ENCODE assay signal across 12 cellular contexts in genomic region chr22:43183496-43184263, GRCh38. TPM values are rescaled to one million over a fixed set of nuclear protein-coding genes. Genes with fewer than 3 reads are reported as not detected.
DNase-seq lines count a peak whose midpoint lies in the region; ATAC-seq, FAIRE-seq and TF ChIP-seq lines count a peak whose summit lies in the region.
"Had no signal": no experiment of that assay in that cellular context is flagged by ENCODE, and none has a peak within 500 bp of the region (broad histone marks: within the 10 kb centered on the region; RNA-seq: fewer than 3 reads in every experiment).

No MANE protein-coding gene starts in this region.

- H3K27ac ChIP-seq in kidney (ENCODE audit: low read depth in 2 of 2, low read length in 2 of 2) (no peak overlapping the region), lower lobe of right lung (no peak overlapping the region)
- H3K27ac ChIP-seq: psoas muscle had no signal

- in situ Hi-C loops in astrocyte of the cerebellum (cut with HindIII; ENCODE audit: low sequenced_read_pairs) = no loop called here

- intact Hi-C loops in Caco-2 (cut with micrococcal nuclease; ENCODE audit: unreplicated experiment) = no loop called here
- intact Hi-C loops in kidney (cut with DNase I) = no loop called here
- intact Hi-C loops in lower lobe of right lung (cut with DNase I) = no loop called here

- no peak for FAIRE-seq in kidney (lab: Jason Lieb, UNC)

- DNase-seq in Caco-2 (no peak), M059J (ENCODE audit: low read depth) (peak; percentile 70), astrocyte of the cerebellum (ENCODE audit: low read depth) (peak; percentile 47), kidney (peak; percentile 60), HT-29 (ENCODE audit: low spot score) (no peak), NCI-H345 (lab: John Stamatoyannopoulos, UW) (no peak), GM10248 (ENCODE audit: extremely low spot score) (no peak), lower lobe of right lung (no peak)
- DNase-seq: activated effector memory CD4-positive, alpha-beta T cell treated with anti-CD3 and anti-CD28 coated beads, Interleukin-2, amount 50 U/mL, for 16 hours; psoas muscle; T-helper 1 cell had no signal

- ATAC-seq in lower lobe of right lung = no peak
- ATAC-seq: left lobe of liver, psoas muscle had no signal

- CTCF ChIA-PET in Caco-2 (lab: Charles Lee) (no interaction called here), GM10248 (lab: Yijun Ruan, JAX) (no interaction called here)

- POLR2A ChIA-PET in Caco-2 (lab: Charles Lee) = no interaction called here
- POLR2A ChIA-PET in GM10248 (lab: Yijun Ruan, JAX) = interaction anchor here (1.1 kb wide), 1 partner anchor 35 kb away, joined by 3 read pairs; no protein-coding TSS in a partner anchor

- BruUV-seq in Caco-2 (replicated peaks; lab: Mats Ljungman, UMichigan) = no TSS peak

- no peaks in the 10 kb centered on the region for H3K27me3 Mint-ChIP-seq in Caco-2 (ENCODE audit: insufficient read depth, unreplicated experiment)

- H3K9me3 ChIP-seq in Caco-2 = no peaks in the 10 kb centered on the region
- no peaks in the 10 kb centered on the region for H3K9me3 ChIP-seq in kidney (ENCODE audit: control insufficient read depth in 1 of 2, low read length in 2 of 2)
- H3K9me3 ChIP-seq in lower lobe of right lung = no peaks in the 10 kb centered on the region
- H3K9me3 ChIP-seq: psoas muscle had no signal

- no peak overlapping the region for H3K9ac ChIP-seq in kidney (ENCODE audit: low read length in 2 of 2)

- H3K27ac Mint-ChIP-seq in Caco-2 (ENCODE audit: unreplicated experiment) = peak overlapping the region; percentile 82

- H3K4me1 ChIP-seq in Caco-2 (peaks cover 13% of the 10 kb centered on the region; the same call in 1 of the 2 replicates), kidney (ENCODE audit: control insufficient read depth in 1 of 2, insufficient read depth in 1 of 2, low read depth in 1 of 2, low read length in 2 of 2) (peaks cover 9 to 10% of the 10 kb centered on the region in 2 donors), lower lobe of right lung (peaks cover 26% of the 10 kb centered on the region)

- H3K27me3 ChIP-seq in Caco-2 (replicated peaks; ENCODE audit: control insufficient read depth, insufficient read depth, low read length) = no peaks in the 10 kb centered on the region
- no peaks in the 10 kb centered on the region for H3K27me3 ChIP-seq in lower lobe of right lung (ENCODE audit: low read depth)

- no peak overlapping the region for H3K4me3 ChIP-seq in Caco-2 (ENCODE audit: low read depth, low read length)
- no peak overlapping the region for H3K4me3 ChIP-seq in astrocyte of the cerebellum (ENCODE audit: low read depth, low read length)
- no peak overlapping the region for H3K4me3 ChIP-seq in kidney (ENCODE audit: low read length in 2 of 2)
- no peak overlapping the region for H3K4me3 ChIP-seq in lower lobe of right lung
- H3K4me3 ChIP-seq: psoas muscle had no signal

- TF ChIP-seq CTCF in Caco-2 (IDR thresholded peaks at IDR 0.05; ENCODE audit: insufficient read depth in 1 of 2, low read depth in 1 of 2, low read length in 1 of 2, severe bottlenecking in 1 of 2, unreplicated experiment in 1 of 2) (no peak), astrocyte of the cerebellum (IDR thresholded peaks at IDR 0.05; ENCODE audit: low read depth, low read length, missing control alignments) (no peak), kidney (IDR thresholded peaks at IDR 0.05; ENCODE audit: borderline replicate concordance, extremely low read depth, insufficient read depth) (no peak), GM10248 (IDR thresholded peaks at IDR 0.05; ENCODE audit: control extremely low read depth, extremely low read depth, low read depth, missing control alignments) (no peak), lower lobe of right lung (IDR thresholded peaks at IDR 0.05) (no peak)

- H3K36me3 ChIP-seq in Caco-2 (ENCODE audit: control insufficient read depth, insufficient read depth, low read length) (peaks cover 6% of the 10 kb centered on the region), kidney (ENCODE audit: control insufficient read depth in 1 of 2, insufficient read depth in 2 of 2, low read length in 2 of 2) (peaks cover 0 to 3% of the 10 kb centered on the region in 2 donors), lower lobe of right lung (peaks cover 17% of the 10 kb centered on the region)

- H3K36me3 Mint-ChIP-seq in Caco-2 (ENCODE audit: insufficient read depth, unreplicated experiment) = peaks cover 20% of the 10 kb centered on the region

- peaks cover 17% of the 10 kb centered on the region for H3K4me1 Mint-ChIP-seq in Caco-2 (ENCODE audit: low read depth, unreplicated experiment)

- no peaks in the 10 kb centered on the region for H3K9me3 Mint-ChIP-seq in Caco-2 (ENCODE audit: unreplicated experiment)

- H3K4me3 Mint-ChIP-seq in Caco-2 (ENCODE audit: unreplicated experiment) = peak overlapping the region; percentile 46

RNA-seq across cellular contexts. Expression of gene TTLL12, which starts 3.3 kb away (rescaled TPM):
- total RNA-seq in Caco-2 (2022) (46.4 and 52.5 TPM in 2 replicates), kidney (26.3 TPM), lower lobe of right lung (21.6 TPM)
- 13.6 and 21.6 TPM in 2 replicates for total RNA-seq in M059J (2014; rRNA removed; shearing (Covaris generic))
- 11.5 TPM for polyA plus RNA-seq in kidney (ENCODE audit: insufficient read depth, low read depth, low replicate concordance)
- 102 and 110 TPM in 2 replicates for total RNA-seq in HT-29 (2014; rRNA removed; shearing (Covaris generic))

RNA-seq across cellular contexts. Expression of gene TSPO, which starts 32.3 kb away (rescaled TPM):
- 44.6 and 50.1 TPM in 2 replicates for total RNA-seq in Caco-2 (2022)
- total RNA-seq in M059J (2014; rRNA removed; shearing (Covaris generic)) = 177 and 194 TPM in 2 replicates
- 134 TPM for total RNA-seq in kidney
- 173 TPM for polyA plus RNA-seq in kidney (ENCODE audit: insufficient read depth, low read depth, low replicate concordance)
- 516 and 532 TPM in 2 replicates for total RNA-seq in HT-29 (2014; rRNA removed; shearing (Covaris generic))
- 294 TPM for total RNA-seq in lower lobe of right lung

RNA-seq across cellular contexts. Expression of gene MCAT, which starts 40.5 kb away (rescaled TPM):
- total RNA-seq in Caco-2 (2022) (23.5 and 23.8 TPM in 2 replicates), kidney (24.8 TPM), lower lobe of right lung (11.7 TPM)
- 14.7 and 15.3 TPM in 2 replicates for total RNA-seq in M059J (2014; rRNA removed; shearing (Covaris generic))
- 74.7 TPM for polyA plus RNA-seq in kidney (ENCODE audit: insufficient read depth, low read depth, low replicate concordance)
- total RNA-seq in HT-29 (2014; rRNA removed; shearing (Covaris generic)) = 40.9 and 43.1 TPM in 2 replicates

Comparison
In these comparisons a context has a peak if more than half of its experiments do, and no peak if none do; other contexts are left out.
1. DNase-seq: peak in M059J (single experiment), astrocyte of the cerebellum (single experiment) and kidney (single experiment); none in Caco-2 (0 of 2), HT-29 (single experiment), NCI-H345 (single experiment), GM10248 (single experiment) and lower lobe of right lung (single experiment).